ENCODE assay signal across 2 cellular contexts in the genomic region with DNA sequence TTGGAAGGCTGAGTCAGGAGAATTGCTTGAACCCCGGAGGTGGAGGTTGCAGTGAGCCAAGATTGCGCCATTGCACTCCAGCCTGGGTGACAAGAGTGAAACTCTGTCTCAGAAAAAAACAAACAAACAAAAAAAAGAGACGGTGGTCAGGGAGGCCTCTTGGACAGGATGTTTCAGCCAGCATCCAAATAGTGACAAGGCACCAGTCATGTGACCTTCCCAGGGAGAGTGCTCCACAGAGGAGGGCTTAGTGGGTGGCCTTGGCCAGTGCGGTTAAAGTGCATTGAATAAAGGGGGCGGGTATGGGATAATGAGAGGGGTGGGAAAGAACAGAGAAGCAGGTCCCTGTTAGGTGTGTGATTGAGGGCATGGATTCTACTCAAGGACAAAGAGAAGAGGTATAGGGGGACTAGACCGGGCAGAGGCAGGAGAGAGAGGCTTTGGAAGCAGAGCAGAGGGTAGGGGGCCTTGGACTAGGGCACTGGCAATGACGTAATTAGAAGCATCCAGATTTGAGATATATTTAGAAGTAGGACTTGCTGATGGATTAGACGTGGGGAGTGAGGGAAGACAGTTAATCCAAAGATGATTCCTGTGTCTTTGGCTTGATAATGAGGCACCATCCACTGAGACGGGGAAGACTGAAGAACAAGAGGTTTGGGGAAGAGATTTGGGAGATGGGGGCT.
TF ChIP-seq lines count a peak whose summit lies in the region.

No MANE protein-coding gene starts in this region.

TF ChIP-seq in HEK293, 187 proteins besides CTCF, POLR2A, EP300 and RAD21:
- TF ChIP-seq ZNF747 (tag by site-specific recombination; IDR thresholded peaks at IDR 0.05) = no peak
- no peak for TF ChIP-seq ZNF146 (tag by site-specific recombination; IDR thresholded peaks at IDR 0.05)
- no peak for TF ChIP-seq TRIM28 (IDR thresholded peaks at IDR 0.05; ENCODE audit: borderline replicate concordance, low read length)
- no peak for TF ChIP-seq ZFP3 (tag by site-specific recombination; IDR thresholded peaks at IDR 0.05; ENCODE audit: low read depth)
- TF ChIP-seq ZNF48 (tag by site-specific recombination; IDR thresholded peaks at IDR 0.05) = no peak
- no peak for TF ChIP-seq ZBTB7A (tag by site-specific recombination; IDR thresholded peaks at IDR 0.05; ENCODE audit: low read depth)
- 0 out of 2 replicates have a peak, but pooled peaks have one; percentile 10 for TF ChIP-seq EGR2 (tag by site-specific recombination; IDR thresholded peaks at IDR 0.05; ENCODE audit: low read depth)

TF ChIP-seq in K562, 482 proteins besides CTCF, POLR2A, EP300 and RAD21:
- TF ChIP-seq NR2F6 (CRISPR knock-in tag; IDR thresholded peaks at IDR 0.05) = no peak
- TF ChIP-seq, protein P1, sequence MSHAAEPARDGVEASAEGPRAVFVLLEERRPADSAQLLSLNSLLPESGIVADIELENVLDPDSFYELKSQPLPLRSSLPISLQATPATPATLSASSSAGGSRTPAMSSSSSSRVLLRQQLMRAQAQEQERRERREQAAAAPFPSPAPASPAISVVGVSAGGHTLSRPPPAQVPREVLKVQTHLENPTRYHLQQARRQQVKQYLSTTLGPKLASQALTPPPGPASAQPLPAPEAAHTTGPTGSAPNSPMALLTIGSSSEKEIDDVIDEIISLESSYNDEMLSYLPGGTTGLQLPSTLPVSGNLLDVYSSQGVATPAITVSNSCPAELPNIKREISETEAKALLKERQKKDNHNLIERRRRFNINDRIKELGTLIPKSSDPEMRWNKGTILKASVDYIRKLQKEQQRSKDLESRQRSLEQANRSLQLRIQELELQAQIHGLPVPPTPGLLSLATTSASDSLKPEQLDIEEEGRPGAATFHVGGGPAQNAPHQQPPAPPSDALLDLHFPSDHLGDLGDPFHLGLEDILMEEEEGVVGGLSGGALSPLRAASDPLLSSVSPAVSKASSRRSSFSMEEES (CRISPR knock-in tag; IDR thresholded peaks at IDR 0.05) = peak; percentile 56
TF ChIP-seq in K562: peak in this region for 1.
